ENCODE assay signal across 1 cellular context in the genomic region with DNA sequence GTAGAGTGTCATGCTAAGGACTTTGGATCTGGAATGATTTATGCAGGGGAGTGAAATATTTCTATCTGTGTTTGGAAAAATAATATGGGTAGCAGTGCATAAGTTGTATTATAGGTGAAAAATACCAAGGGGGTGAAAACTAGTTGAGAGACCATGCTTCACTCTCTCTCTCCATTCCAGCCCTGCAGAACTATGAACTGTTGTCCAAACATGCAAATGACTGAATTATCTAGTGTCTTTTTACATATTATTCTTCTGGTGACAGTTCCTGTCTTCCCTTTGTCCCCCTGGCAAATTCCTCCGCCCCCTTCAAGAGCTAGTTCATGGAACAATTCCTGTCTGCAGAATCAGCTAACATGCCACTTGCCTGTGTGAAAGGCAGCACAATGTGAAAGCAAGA.
TF ChIP-seq lines count a peak whose summit lies in the region.

No MANE protein-coding gene starts in this region.

TF ChIP-seq in A549, 52 proteins besides CTCF, POLR2A, EP300 and RAD21:
- TF ChIP-seq ZC3H11A (IDR thresholded peaks at IDR 0.05): no peak
- no peak for TF ChIP-seq HOXB5 (CRISPR knock-in tag; IDR thresholded peaks at IDR 0.05)
- TF ChIP-seq HOXB13 (CRISPR knock-in tag; IDR thresholded peaks at IDR 0.05; ENCODE audit: low read depth): no peak
- TF ChIP-seq CEBPB (IDR thresholded peaks at IDR 0.05): no peak
- no peak for TF ChIP-seq KDM5A (IDR thresholded peaks at IDR 0.05)
- no peak for TF ChIP-seq NFE2L2 (conservative IDR thresholded peaks at IDR 0.05; ENCODE audit: low read length)
- no peak for TF ChIP-seq JUNB (IDR thresholded peaks at IDR 0.05)
